Comparison of ENCODE assay signal across 27 cellular contexts in the genomic region with DNA sequence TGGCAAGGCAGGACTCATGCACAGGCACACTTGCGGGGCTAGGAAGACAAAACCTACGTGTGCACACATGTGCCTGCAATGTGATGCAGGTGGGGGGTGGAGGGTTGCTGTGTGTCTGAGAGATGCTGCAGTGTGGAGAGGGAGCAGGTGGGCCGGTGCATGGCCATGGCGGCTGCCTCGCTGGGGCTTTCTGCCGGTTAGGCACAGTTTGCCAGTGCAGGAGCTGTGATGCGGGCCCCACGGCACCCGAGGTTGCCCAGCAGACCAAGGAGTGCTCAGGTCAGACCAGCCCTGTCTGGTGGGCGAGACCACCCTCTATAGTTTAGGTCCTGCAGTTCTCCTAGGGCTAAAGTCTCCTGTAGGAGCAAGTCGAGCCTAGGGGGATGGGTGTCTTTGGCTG. TPM values are rescaled to one million over a fixed set of nuclear protein-coding genes. Genes with fewer than 3 reads are reported as not detected.
"Had no signal": no experiment of that assay in that cellular context is flagged by ENCODE, and none has a peak within 500 bp of the region (broad histone marks: within the 10 kb centered on the region; RNA-seq: fewer than 3 reads in every experiment).

No MANE protein-coding gene starts in this region.

- FAIRE-seq: frontal cortex had no signal

- ATAC-seq: heart left ventricle; naive thymus-derived CD4-positive, alpha-beta T cell; stimulated activated naive B cell treated with anti-CD40 and anti-IgM and Interleukin-4, amounts not matched to agents 10 μg/mL and 1 μg/mL and 100 μg/mL, for 72 hours had no signal

- H3K9me3 ChIP-seq: ovary had no signal

- H3K4me3 ChIP-seq: dorsolateral prefrontal cortex, heart left ventricle, ovary, right atrium auricular region, smooth muscle cell, tibial artery, upper lobe of left lung had no signal

- H3K27me3 ChIP-seq: dorsolateral prefrontal cortex, ovary, right atrium auricular region, tibial artery, upper lobe of left lung had no signal

- H3K4me2 ChIP-seq: smooth muscle cell had no signal

- H3K4me1 ChIP-seq: heart left ventricle, right atrium auricular region, tibial artery, upper lobe of left lung had no signal

- H3K27ac ChIP-seq: dorsolateral prefrontal cortex, heart left ventricle, ovary, right atrium auricular region, tibial artery, upper lobe of left lung had no signal

- H3K36me3 ChIP-seq: heart left ventricle, ovary, right atrium auricular region, tibial artery, upper lobe of left lung had no signal

- DNase-seq: central memory CD4-positive, alpha-beta T cell; cortex of kidney; dorsolateral prefrontal cortex; effector CD8-positive, alpha-beta T cell; hippocampal formation; kidney glomerular epithelial cell; mesendoderm; naive thymus-derived CD4-positive, alpha-beta T cell; nucleus accumbens; ovary; stimulated activated CD4-positive, alpha-beta T cell treated with anti-CD3 and anti-CD28 coated beads, Interleukin-4, amount 100 ng/mL, for 1 hour; stimulated activated CD8-positive, alpha-beta memory T cell treated with anti-CD3 and anti-CD28 coated beads, Interleukin-4, amount 100 ng/mL, for 48 hours; stimulated activated naive B cell treated with anti-CD40 and anti-IgM and Interleukin-4, amounts not matched to agents 10 μg/mL and 1 μg/mL and 100 μg/mL, for 72 hours; tibial artery had no signal

RNA-seq across cellular contexts. Expression of gene AFM, which starts 4.4 kb away (rescaled TPM):
- total RNA-seq: fibroblast of lung; frontal cortex; glomerular endothelial cell; heart left ventricle; lung microvascular endothelial cell; mononuclear cell; naive thymus-derived CD4-positive, alpha-beta T cell; neural crest cell; posterior vena cava; right atrium auricular region; smooth muscle cell; temporal lobe had no signal
- polyA plus RNA-seq: esophagus; fibroblast of lung; heart left ventricle; naive thymus-derived CD4-positive, alpha-beta T cell; ovary; smooth muscle cell had no signal

RNA-seq across cellular contexts. Expression of gene AFP, which starts 41.2 kb away (rescaled TPM):
- total RNA-seq: frontal cortex; glomerular endothelial cell; heart left ventricle; lung microvascular endothelial cell; mononuclear cell; naive thymus-derived CD4-positive, alpha-beta T cell; neural crest cell; posterior vena cava; right atrium auricular region; temporal lobe had no signal
- polyA plus RNA-seq: heart left ventricle; naive thymus-derived CD4-positive, alpha-beta T cell had no signal
